12 cellular contexts compared by ENCODE assay signal in the genomic region with DNA sequence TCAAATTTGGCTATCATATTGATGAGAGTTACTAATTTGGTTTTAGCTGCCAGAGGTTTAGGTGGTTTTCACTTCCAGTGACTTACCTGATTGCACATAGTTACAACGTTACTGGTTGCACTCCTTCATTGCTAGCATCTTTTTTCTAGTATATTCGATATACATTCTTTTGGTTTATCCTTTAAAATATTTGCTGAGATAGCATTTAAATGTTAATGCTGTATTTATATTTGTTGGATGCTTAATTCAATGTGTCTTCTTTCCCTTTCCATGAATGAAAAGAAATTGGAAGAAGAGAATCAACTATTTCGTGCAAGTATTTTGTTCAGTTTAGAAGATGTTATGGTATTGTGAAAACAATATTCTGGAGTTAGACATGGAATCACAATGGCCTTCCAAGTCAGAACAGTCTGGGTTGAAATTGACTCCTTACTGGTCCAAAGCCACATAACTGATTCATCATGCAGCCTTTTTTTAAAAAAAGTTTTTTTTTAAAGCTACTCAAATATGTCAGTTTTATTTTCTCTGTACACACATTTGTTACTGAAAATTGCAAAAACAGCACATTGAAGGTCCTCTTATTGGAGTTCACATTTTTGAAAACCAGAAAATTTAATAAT. TPM values are rescaled to one million over a fixed set of nuclear protein-coding genes. Genes with fewer than 3 reads are reported as not detected.
DNase-seq lines count a peak whose midpoint lies in the region; ATAC-seq and TF ChIP-seq lines count a peak whose summit lies in the region.
"Had no signal": no experiment of that assay in that cellular context is flagged by ENCODE, and none has a peak within 500 bp of the region (broad histone marks: within the 10 kb centered on the region; RNA-seq: fewer than 3 reads in every experiment).

No MANE protein-coding gene starts in this region.

- POLR2A ChIA-PET in naive thymus-derived CD8-positive, alpha-beta T cell (lab: Charles Lee), result no interaction called here
- POLR2A ChIA-PET in CD4-positive, alpha-beta memory T cell (lab: Charles Lee; ENCODE audit: partially characterized antibody), result no interaction called here

- no peaks in the 10 kb centered on the region for H3K9me3 ChIP-seq in CD4-positive, CD25-positive, alpha-beta regulatory T cell (ENCODE audit: control insufficient read depth in 2 of 2, low read length in 2 of 2)
- no peaks in the 10 kb centered on the region for H3K9me3 ChIP-seq in CD4-positive, alpha-beta memory T cell (ENCODE audit: control insufficient read depth in 1 of 2, low read length in 2 of 2)
- H3K9me3 ChIP-seq in uterus, result no peaks in the 10 kb centered on the region

- no peak overlapping the region for H3K27ac Mint-ChIP-seq in CD4-positive, CD25-positive, alpha-beta regulatory T cell
- H3K27ac Mint-ChIP-seq in IgD-negative memory B cell (peak overlapping the region in 2 of 3 donors; percentile 47 to 49), chondrocyte (ENCODE audit: unreplicated experiment) (peak overlapping the region; percentile 94)
- peak overlapping the region in 4 of 10 donors; percentile 32 to 67 (median 54) for H3K27ac Mint-ChIP-seq in naive thymus-derived CD8-positive, alpha-beta T cell
- H3K27ac Mint-ChIP-seq in CD4-positive, alpha-beta memory T cell, result peak overlapping the region in 1 of 7 donors; percentile 94

- H3K4me3 Mint-ChIP-seq in CD4-positive, CD25-positive, alpha-beta regulatory T cell, result peak overlapping the region; percentile 76 to 97 (median 95)
- H3K4me3 Mint-ChIP-seq in IgD-negative memory B cell, result peak overlapping the region in 3 of 4 donors; percentile 9 to 83 (median 21)
- peak overlapping the region; percentile 86 for H3K4me3 Mint-ChIP-seq in chondrocyte (ENCODE audit: unreplicated experiment)
- H3K4me3 Mint-ChIP-seq in naive thymus-derived CD8-positive, alpha-beta T cell, result peak overlapping the region in 6 of 10 donors; percentile 21 to 96 (median 94)
- H3K4me3 Mint-ChIP-seq in CD4-positive, alpha-beta memory T cell, result peak overlapping the region in 4 of 8 donors; percentile 3 to 96 (median 66)

- ATAC-seq in CD4-positive, CD25-positive, alpha-beta regulatory T cell (ENCODE audit: low read depth in 2 of 2), result no peak
- ATAC-seq in naive thymus-derived CD8-positive, alpha-beta T cell, result no peak
- ATAC-seq in HG03196 (IDR thresholded peaks at IDR 0.05; ENCODE audit: unreplicated experiment), result no peak
- ATAC-seq: sciatic nerve had no signal

- H3K27me3 Mint-ChIP-seq in CD4-positive, CD25-positive, alpha-beta regulatory T cell, result no peaks in the 10 kb centered on the region
- H3K27me3 Mint-ChIP-seq in IgD-negative memory B cell (no peaks in the 10 kb centered on the region), chondrocyte (ENCODE audit: low read depth) (no peaks in the 10 kb centered on the region)
- no peaks in the 10 kb centered on the region for H3K27me3 Mint-ChIP-seq in naive thymus-derived CD8-positive, alpha-beta T cell
- H3K27me3 Mint-ChIP-seq in CD4-positive, alpha-beta memory T cell, result no peaks in the 10 kb centered on the region

- H3K27ac ChIP-seq in CD4-positive, CD25-positive, alpha-beta regulatory T cell (ENCODE audit: insufficient read depth, low read length, poor library complexity, severe bottlenecking), result no peak overlapping the region
- no peak overlapping the region for H3K27ac ChIP-seq in CD4-positive, alpha-beta memory T cell (ENCODE audit: low read depth, low read length)
- H3K27ac ChIP-seq in uterus, result peak overlapping the region in 1 of 2 donors; percentile 93

- TF ChIP-seq POLR2A in uterus (IDR thresholded peaks at IDR 0.05), result no peak

- peaks cover 0 to 3% (median 0%) of the 10 kb centered on the region in 7 donors for H3K9me3 Mint-ChIP-seq in CD4-positive, CD25-positive, alpha-beta regulatory T cell
- H3K9me3 Mint-ChIP-seq in IgD-negative memory B cell (no peaks in the 10 kb centered on the region), chondrocyte (ENCODE audit: low read depth) (no peaks in the 10 kb centered on the region)
- no peaks in the 10 kb centered on the region for H3K9me3 Mint-ChIP-seq in naive thymus-derived CD8-positive, alpha-beta T cell
- peaks cover 0 to 2% (median 0%) of the 10 kb centered on the region in 8 donors for H3K9me3 Mint-ChIP-seq in CD4-positive, alpha-beta memory T cell

- H3K27me3 ChIP-seq in CD4-positive, CD25-positive, alpha-beta regulatory T cell (ENCODE audit: control insufficient read depth, insufficient read depth, low read length), result no peaks in the 10 kb centered on the region
- H3K27me3 ChIP-seq in CD4-positive, alpha-beta memory T cell (ENCODE audit: insufficient read depth, low read length), result no peaks in the 10 kb centered on the region
- H3K27me3 ChIP-seq in uterus, result no peaks in the 10 kb centered on the region

- peaks cover 16% of the 10 kb centered on the region for H3K4me1 ChIP-seq in CD4-positive, CD25-positive, alpha-beta regulatory T cell (ENCODE audit: control insufficient read depth, insufficient read depth, low read length, poor library complexity, severe bottlenecking)
- peaks cover 13% of the 10 kb centered on the region for H3K4me1 ChIP-seq in CD4-positive, alpha-beta memory T cell (ENCODE audit: insufficient read depth, low read length)
- no peaks in the 10 kb centered on the region for H3K4me1 ChIP-seq in uterus

- intact Hi-C loops in CD4-positive, alpha-beta memory T cell (cut with micrococcal nuclease), result no loop called here
- intact Hi-C loops in uterus (cut with DNase I; ENCODE audit: low total_unique reads), result loop anchor here (10.0 kb wide), 1 partner anchor 184 kb away; no protein-coding TSS in a partner anchor

- H3K36me3 Mint-ChIP-seq in CD4-positive, CD25-positive, alpha-beta regulatory T cell, result peaks cover 10% of the 10 kb centered on the region
- H3K36me3 Mint-ChIP-seq in IgD-negative memory B cell (no peaks in the 10 kb centered on the region), chondrocyte (ENCODE audit: low read depth) (no peaks in the 10 kb centered on the region)
- peaks cover 0 to 3% (median 2%) of the 10 kb centered on the region in 3 donors for H3K36me3 Mint-ChIP-seq in naive thymus-derived CD8-positive, alpha-beta T cell
- H3K36me3 Mint-ChIP-seq in CD4-positive, alpha-beta memory T cell, result peaks cover 0 to 9% of the 10 kb centered on the region in 2 donors

- CTCF ChIA-PET in CD4-positive, alpha-beta memory T cell (lab: Charles Lee; ENCODE audit: partially characterized antibody), result interaction anchor here (1.6 kb wide), 1 partner anchor 110 kb away, joined by 3 read pairs; no protein-coding TSS in a partner anchor

- no peak for DNase-seq in CD4-positive, CD25-positive, alpha-beta regulatory T cell
- DNase-seq in chondrocyte (ENCODE audit: low spot score), result no peak
- no peak for DNase-seq in naive thymus-derived CD8-positive, alpha-beta T cell
- DNase-seq in NCI-H2107 (lab: John Stamatoyannopoulos, UW), result no peak
- DNase-seq in CD4-positive, alpha-beta memory T cell, result no peak
- DNase-seq in uterus, result no peak
- DNase-seq: activated CD4-positive, alpha-beta T cell treated with anti-CD3 and anti-CD28 coated beads for 48 hours; cerebellar nuclear complex; NK-92 treated with Interleukin-12 subunit alpha and Interleukin-12 subunit beta, amount 100 ng/mL, for 24 hours had no signal

- H3K36me3 ChIP-seq in CD4-positive, CD25-positive, alpha-beta regulatory T cell (ENCODE audit: control insufficient read depth, insufficient read depth, low read length), result no peaks in the 10 kb centered on the region
- no peaks in the 10 kb centered on the region for H3K36me3 ChIP-seq in CD4-positive, alpha-beta memory T cell (ENCODE audit: insufficient read depth, low read length)
- no peaks in the 10 kb centered on the region for H3K36me3 ChIP-seq in uterus

- TF ChIP-seq CTCF in chondrocyte (IDR thresholded peaks at IDR 0.05), result no peak
- no peak for TF ChIP-seq CTCF in uterus (IDR thresholded peaks at IDR 0.05)

- no peak overlapping the region for H3K4me3 ChIP-seq in CD4-positive, CD25-positive, alpha-beta regulatory T cell (ENCODE audit: low read depth, low read length)
- H3K4me3 ChIP-seq in CD4-positive, alpha-beta memory T cell (ENCODE audit: low read length in 2 of 2), result no peak overlapping the region
- H3K4me3 ChIP-seq in uterus, result no peak overlapping the region

- H3K4me1 Mint-ChIP-seq in CD4-positive, CD25-positive, alpha-beta regulatory T cell, result peaks cover 15 to 36% (median 22%) of the 10 kb centered on the region in 4 donors
- H3K4me1 Mint-ChIP-seq in IgD-negative memory B cell, result peaks cover 18 to 30% (median 25%) of the 10 kb centered on the region in 3 donors
- H3K4me1 Mint-ChIP-seq in chondrocyte (ENCODE audit: low read depth), result peaks cover 66% of the 10 kb centered on the region
- H3K4me1 Mint-ChIP-seq in naive thymus-derived CD8-positive, alpha-beta T cell, result peaks cover 19 to 62% (median 37%) of the 10 kb centered on the region in 4 donors
- peaks cover 17 to 46% (median 25%) of the 10 kb centered on the region in 4 donors for H3K4me1 Mint-ChIP-seq in CD4-positive, alpha-beta memory T cell

RNA-seq across cellular contexts. Expression of gene SPIN1, which starts 2.2 kb away (rescaled TPM):
- total RNA-seq in CD4-positive, CD25-positive, alpha-beta regulatory T cell, result 21.4 TPM
- 10 to 100 TPM; 15.0 to 21.4 (median 17.7) TPM for polyA plus RNA-seq in CD4-positive, CD25-positive, alpha-beta regulatory T cell
- polyA plus RNA-seq in IgD-negative memory B cell, result 13.6 TPM
- total RNA-seq in chondrocyte (94.9 to 110 TPM (median 103 TPM) in 3 replicates), uterus (100 to 1,000 TPM in 3 of 4 donors, 10 to 100 TPM in 1; 55.8 to 388 (median 127) TPM)
- 10 to 100 TPM; 37.4 to 37.5 TPM for total RNA-seq in naive thymus-derived CD8-positive, alpha-beta T cell
- polyA plus RNA-seq in naive thymus-derived CD8-positive, alpha-beta T cell, result 10 to 100 TPM; 22.4 to 26.7 (median 24.0) TPM
- total RNA-seq in CD4-positive, alpha-beta memory T cell, result 10 to 100 TPM; 34.1 to 39.0 TPM
- polyA plus RNA-seq in CD4-positive, alpha-beta memory T cell, result 10 to 100 TPM; 20.3 to 23.7 TPM

Comparison
In these comparisons a context has a peak if more than half of its experiments do, and no peak if none do; other contexts are left out.
1. H3K27ac Mint-ChIP-seq: peak in IgD-negative memory B cell (2 of 3) and chondrocyte (single experiment); none in CD4-positive, CD25-positive, alpha-beta regulatory T cell (0 of 3).